21 cellular contexts compared by ENCODE assay signal in genomic region chr1:212615092-212615470, GRCh38. TPM values are rescaled to one million over a fixed set of nuclear protein-coding genes. Genes with fewer than 3 reads are reported as not detected.
DNase-seq lines count a peak whose midpoint lies in the region; ATAC-seq, FAIRE-seq and TF ChIP-seq lines count a peak whose summit lies in the region.
"Had no signal": no experiment of that assay in that cellular context is flagged by ENCODE, and none has a peak within 500 bp of the region (broad histone marks: within the 10 kb centered on the region; RNA-seq: fewer than 3 reads in every experiment).

No MANE protein-coding gene starts in this region.

- BruUV-seq in K562 (replicated peaks; lab: Mats Ljungman, UMichigan), result no TSS peak

- H3K9me1 ChIP-seq in K562 (ENCODE audit: control insufficient read depth, insufficient read depth, low read length), result peaks cover 8% of the 10 kb centered on the region

- no peak for FAIRE-seq in K562 (lab: Jason Lieb, UNC)
- no peak for FAIRE-seq in H54 (lab: Jason Lieb, UNC)
- FAIRE-seq: G401.6, RCC 7860 had no signal

- peak overlapping the region; percentile 43 for H3K18ac ChIP-seq in trophoblast cell (ENCODE audit: low read length)

- TF ChIP-seq RAD21 in K562 (CRISPR knock-in tag; conservative IDR thresholded peaks at IDR 0.05 in 1 of 2, IDR thresholded peaks at IDR 0.05 in 1 of 2), result no peak

- WGBS in K562 (ENCODE audit: insufficient coverage, low coverage, missing lambda C conversion rate), result 89% methylated on average over 11 of the region's 11 CpGs
- no CpG with 5 or more reads among the region's 11 CpGs for WGBS in trophoblast cell (ENCODE audit: extremely low coverage, insufficient coverage, insufficient read length)
- WGBS in prostate gland, result 93% methylated on average over 11 of the region's 11 CpGs

- no peak overlapping the region for H3K23ac ChIP-seq in trophoblast cell (ENCODE audit: low read length)

- peaks cover 49% of the 10 kb centered on the region for H4K20me1 ChIP-seq in K562 (replicated peaks; ENCODE audit: control insufficient read depth, insufficient read depth, low read length)

- H3K36me3 ChIP-seq in K562 (ENCODE audit: control insufficient read depth, insufficient read depth, low read length) (peaks cover 46% of the 10 kb centered on the region), trophoblast cell (ENCODE audit: control insufficient read depth in 1 of 2, insufficient read depth in 2 of 2, low read length in 2 of 2) (peaks cover 53 to 57% of the 10 kb centered on the region in 2 experiments), prostate gland (no peaks in the 10 kb centered on the region)

- H4K12ac ChIP-seq in trophoblast cell (ENCODE audit: low read depth, low read length), result no peak overlapping the region

- in situ Hi-C loops in K562 (cut with MboI), result no loop called here

- CTCF ChIA-PET in K562 (lab: Yijun Ruan, JAX; ENCODE audit: low intra/inter-chr PET ratio), result no interaction called here

- H4K8ac ChIP-seq in trophoblast cell (ENCODE audit: low read depth, low read length), result no peak overlapping the region

- no peak overlapping the region for H2AFZ ChIP-seq in K562 (ENCODE audit: low read depth, low read length)
- no peak overlapping the region for H2AFZ ChIP-seq in trophoblast cell (ENCODE audit: insufficient read depth, low read length, poor library complexity)

- no peak for TF ChIP-seq EP300 in K562 (IDR thresholded peaks at IDR 0.05; ENCODE audit: low read length)

- H3K9me3 ChIP-seq in K562 (replicated peaks; ENCODE audit: control insufficient read depth, insufficient read depth, low read depth, low read length) (no peaks in the 10 kb centered on the region), trophoblast cell (ENCODE audit: insufficient read depth, low read depth, low read length) (no peaks in the 10 kb centered on the region), prostate gland (no peaks in the 10 kb centered on the region)
- H3K9me3 ChIP-seq: MG63 had no signal

- H2BK12ac ChIP-seq in trophoblast cell (ENCODE audit: low read length), result no peak overlapping the region

- H3K27ac ChIP-seq in K562 (ENCODE audit: extremely low read depth, low read depth, low read length), result no peak overlapping the region
- no peak overlapping the region for H3K27ac ChIP-seq in trophoblast cell (ENCODE audit: low read depth, low read length)
- H3K27ac ChIP-seq in prostate gland, result no peak overlapping the region
- H3K27ac ChIP-seq: SK-N-MC had no signal

- peak overlapping the region; percentile 69 for H3K4ac ChIP-seq in trophoblast cell (ENCODE audit: low read depth, low read length)

- H2BK5ac ChIP-seq in trophoblast cell (ENCODE audit: low read depth, low read length, poor library complexity), result no peak overlapping the region

- H3K27me3 ChIP-seq in K562 (ENCODE audit: control insufficient read depth in 2 of 2, insufficient read depth in 2 of 2, low read length in 2 of 2) (no peaks in the 10 kb centered on the region), trophoblast cell (ENCODE audit: insufficient read depth, low read length) (no peaks in the 10 kb centered on the region), prostate gland (replicated peaks; ENCODE audit: insufficient read depth) (no peaks in the 10 kb centered on the region)
- H3K27me3 ChIP-seq: MG63 had no signal

- no peak overlapping the region for H3K14ac ChIP-seq in trophoblast cell (ENCODE audit: low read length)

- no peak overlapping the region for H3K9ac ChIP-seq in K562 (ENCODE audit: insufficient read depth in 1 of 2, low read depth in 2 of 2, low read length in 2 of 2)
- no peak overlapping the region for H3K9ac ChIP-seq in trophoblast cell (ENCODE audit: low read length)

- intact Hi-C loops in K562 (cut with micrococcal nuclease) (no loop called here), prostate gland (cut with DNase I) (no loop called here)

- H3K4me2 ChIP-seq in K562 (ENCODE audit: insufficient read depth, low read length) (no peak overlapping the region), trophoblast cell (ENCODE audit: low read length) (no peak overlapping the region)

- H3K79me2 ChIP-seq in K562 (ENCODE audit: control insufficient read depth, insufficient read depth, low read length), result peaks cover 36% of the 10 kb centered on the region
- peaks cover 6% of the 10 kb centered on the region for H3K79me2 ChIP-seq in trophoblast cell (ENCODE audit: control insufficient read depth, insufficient read depth, low read length, poor library complexity)

- TF ChIP-seq CTCF in K562 (IDR thresholded peaks at IDR 0.05 in 2 of 3, conservative IDR thresholded peaks at IDR 0.05 in 1 of 3; ENCODE audit: insufficient read depth in 2 of 3, low read depth in 1 of 3, low read length in 3 of 3) (no peak), prostate gland (IDR thresholded peaks at IDR 0.05) (no peak)

- H4K91ac ChIP-seq in trophoblast cell (ENCODE audit: low read depth, low read length), result no peak overlapping the region

- H3K4me1 ChIP-seq in K562 (replicated peaks in 1 of 2; ENCODE audit: control insufficient read depth in 2 of 2, insufficient read depth in 2 of 2, low read length in 2 of 2), result peaks cover 0 to 8% of the 10 kb centered on the region in 2 experiments; a peak in 3 of 5 replicates
- peaks cover 15 to 29% of the 10 kb centered on the region in 2 experiments for H3K4me1 ChIP-seq in trophoblast cell (ENCODE audit: control insufficient read depth in 1 of 2, insufficient read depth in 2 of 2, low read length in 2 of 2)
- H3K4me1 ChIP-seq in prostate gland (replicated peaks), result peaks cover under 1% of the 10 kb centered on the region

- TF ChIP-seq POLR2A in K562 (conservative IDR thresholded peaks at IDR 0.05) (no peak), H54 (IDR thresholded peaks at IDR 0.05; ENCODE audit: low read depth, low read length) (no peak), prostate gland (IDR thresholded peaks at IDR 0.05) (no peak)

- H3K4me3 ChIP-seq in K562 (no peak overlapping the region), trophoblast cell (ENCODE audit: low read depth, low read length) (no peak overlapping the region), prostate gland (no peak overlapping the region)
- H3K4me3 ChIP-seq: MG63, SK-N-MC had no signal

- POLR2A ChIA-PET in K562 (lab: Yijun Ruan, JAX), result interaction anchor here (0.6 to 1.4 kb wide), 7 partner anchors 16 to 644 kb away, joined by 3 to 5 read pairs (median 3); no protein-coding TSS in a partner anchor

- H2BK120ac ChIP-seq in trophoblast cell (ENCODE audit: insufficient read depth, low read length, poor library complexity), result no peak overlapping the region

- H3K79me1 ChIP-seq in trophoblast cell (ENCODE audit: low read length), result peaks cover 2% of the 10 kb centered on the region

- DNase-seq in ELF-1 (ENCODE audit: low read depth, low spot score) (peak; percentile 92), K562 (ENCODE audit: extremely low read depth in 1 of 4, low spot score in 3 of 4) (no peak), trophoblast cell (peak in 1 of 2 donors; percentile 12), DMS 273 treated with DMSO at 0.1 percent for 48 hours (lab: John Stamatoyannopoulos, UW) (no peak), H54 (ENCODE audit: insufficient read length, low spot score) (no peak), prostate gland (ENCODE audit: low spot score) (no peak)
- DNase-seq: C1 segment of cervical spinal cord; CD8-positive, alpha-beta memory T cell; DMS153; H7; MG63; NCI-H1417; NCI-H1694 treated with DMSO at 0.1 percent for 48 hours; NCI-H2081; NCI-H2227 treated with DMSO at 0.1 percent for 48 hours; NCI-H526 treated with DMSO at 0.1 percent for 48 hours; SIG-M5 had no signal

- H2AK5ac ChIP-seq in trophoblast cell (ENCODE audit: low read length), result no peak overlapping the region

- peak; percentile 10 for ATAC-seq in GM18511 (IDR thresholded peaks at IDR 0.05; ENCODE audit: unreplicated experiment)
- ATAC-seq in K562, result no peak

TF ChIP-seq in K562, 482 proteins besides CTCF, POLR2A, EP300 and RAD21 (continues in another document):
- TF ChIP-seq MCM2 (IDR thresholded peaks at IDR 0.05; ENCODE audit: low read depth), result no peak
- no peak for TF ChIP-seq CREB1 (IDR thresholded peaks at IDR 0.05)
- no peak for TF ChIP-seq CREB1 (CRISPR knock-in tag; IDR thresholded peaks at IDR 0.05)
- TF ChIP-seq ATF3 (IDR thresholded peaks at IDR 0.05), result no peak
- 0 out of 2 replicates have a peak, but pooled peaks have one; percentile 50 for TF ChIP-seq ATF3 (CRISPR knock-in tag; conservative IDR thresholded peaks at IDR 0.05)
- TF ChIP-seq ZNF436 (CRISPR knock-in tag; IDR thresholded peaks at IDR 0.05), result no peak

RNA-seq across cellular contexts. Expression of gene ATF3, which starts 6.5 kb away (rescaled TPM):
- total RNA-seq in K562 (2011; cell fraction: chromatin; rRNA removed; ENCODE audit: low replicate concordance), result 31.4 and 31.5 TPM in 2 replicates
- 21.5 and 24.3 TPM in 2 replicates for total RNA-seq in K562 (2011; cell fraction: nucleolus; rRNA removed)
- 32.1 and 39.3 TPM in 2 replicates for total RNA-seq in K562 (2011; cell fraction: nucleoplasm; rRNA removed)
- total RNA-seq in K562 (2014; rRNA removed) (17.2 and 19.8 TPM in 2 replicates), K562 (2014; rRNA removed; fragmentation: Illumina TruSeq; extraction: Trizol) (25.9 and 32.7 TPM in 2 replicates), K562 (2015; rRNA removed; fragmentation: Illumina TruSeq; extraction: Trizol) (2.9 and 3.5 TPM in 2 replicates), K562 (2021) (21.8 and 27.6 TPM in 2 replicates), prostate gland (10 to 100 TPM in 1 of 2 donors, 1 to 10 TPM in 1; 6.0 to 14.8 TPM)
- polyA plus RNA-seq in K562 (2011; rRNA removed) (12.0 and 13.2 TPM in 2 replicates), K562 (2014; fragmentation: Illumina TruSeq; extraction: Trizol) (27.6 and 32.0 TPM in 2 replicates), K562 (2014; fragmentation: Nextera tagmentation; extraction: Ambion mirVana) (1 to 10 TPM; 6.1 to 6.8 TPM), K562 (2014; rRNA removed) (26.2 and 28.2 TPM in 2 replicates)
- polyA plus RNA-seq in K562 (2011; cell fraction: cytosol; rRNA removed), result 5.6 and 9.8 TPM in 2 replicates
- 15.2 and 16.0 TPM in 2 replicates for polyA plus RNA-seq in K562 (2011; cell fraction: nucleus; rRNA removed)
- 10.8 and 39.2 TPM in 2 replicates for polyA plus RNA-seq in K562 (2012)
- 12.2 and 14.3 TPM in 2 replicates for polyA minus RNA-seq in K562 (2011; rRNA and poly(A)+ RNA removed)
- polyA minus RNA-seq in K562 (2011; cell fraction: cytosol; rRNA and poly(A)+ RNA removed), result 4.9 and 7.1 TPM in 2 replicates
- 14.4 and 22.3 TPM in 2 replicates for polyA minus RNA-seq in K562 (2011; cell fraction: nucleus; rRNA and poly(A)+ RNA removed)
- polyA plus RNA-seq in trophoblast cell (2013), result 120 and 125 TPM in 2 replicates
- polyA plus RNA-seq: CD8-positive, alpha-beta memory T cell had no signal
